ENCODE assay signal across 13 cellular contexts in the genomic region with DNA sequence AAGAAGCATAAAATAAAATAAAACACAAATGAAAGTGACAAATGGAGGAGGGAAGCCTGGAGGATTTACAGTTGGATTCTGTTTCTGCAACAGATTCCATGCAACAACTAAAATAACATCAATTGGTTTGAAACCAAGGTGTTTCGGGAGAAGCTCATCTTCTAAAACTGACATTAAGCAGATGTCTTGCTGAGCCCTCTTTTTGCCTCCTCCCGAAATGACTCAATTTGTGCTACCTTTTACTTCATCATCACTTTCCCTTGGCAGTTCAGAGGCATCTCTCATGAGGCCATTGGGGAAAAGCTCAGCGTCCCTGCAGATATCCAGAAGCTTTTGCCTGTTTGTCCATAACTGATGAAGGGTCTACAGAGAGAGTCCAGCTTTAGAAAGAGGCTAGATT.
DNase-seq lines count a peak whose midpoint lies in the region; ATAC-seq, FAIRE-seq and TF ChIP-seq lines count a peak whose summit lies in the region.
"Had no signal": no experiment of that assay in that cellular context is flagged by ENCODE, and none has a peak within 500 bp of the region (broad histone marks: within the 10 kb centered on the region; RNA-seq: fewer than 3 reads in every experiment).

No MANE protein-coding gene starts in this region.

- no peak for TF ChIP-seq POLR2A in esophagus muscularis mucosa (IDR thresholded peaks at IDR 0.05; ENCODE audit: low read depth)

- DNase-seq in GM19239 (ENCODE audit: insufficient read length, low spot score) (no peak), RWPE2 (ENCODE audit: low spot score) (no peak), esophagus muscularis mucosa (ENCODE audit: extremely low spot score) (no peak), progenitor cell of endocrine pancreas (ENCODE audit: low spot score, unreplicated experiment) (no peak), DMS114 treated with DMSO at 0.1 percent for 48 hours (lab: John Stamatoyannopoulos, UW; ENCODE audit: unreplicated experiment) (no peak), Karpas-422 (no peak), omental fat pad (ENCODE audit: low spot score) (no peak)
- DNase-seq: activated CD8-positive, alpha-beta memory T cell treated with anti-CD3 and anti-CD28 coated beads, Interleukin-2, amount 50 U/mL, for 4 hours; activated naive CD4-positive, alpha-beta T cell treated with anti-CD3 and anti-CD28 coated beads, Interleukin-2, amount 50 U/mL, for 16 hours; DMS79 had no signal

- no peak overlapping the region for H2AFZ ChIP-seq in Karpas-422 (ENCODE audit: low read length)

- H3K9me3 ChIP-seq in RWPE2 (ENCODE audit: severe bottlenecking) (no peaks in the 10 kb centered on the region), esophagus muscularis mucosa (no peaks in the 10 kb centered on the region), Karpas-422 (ENCODE audit: low read length) (no peaks in the 10 kb centered on the region)
- H3K9me3 ChIP-seq: BLaER1, suprapubic skin had no signal

- no peak overlapping the region for H3K9ac ChIP-seq in rectal smooth muscle tissue (ENCODE audit: low read length)
- H3K9ac ChIP-seq in Karpas-422 (ENCODE audit: low read length) = no peak overlapping the region
- H3K9ac ChIP-seq: BLaER1 had no signal

- 48% methylated on average over 3 of the region's 3 CpGs for WGBS in esophagus muscularis mucosa

- peak; percentile 49 for FAIRE-seq in GM19239 (lab: Jason Lieb, UNC)

- H3K9me3 Mint-ChIP-seq in progenitor cell of endocrine pancreas (ENCODE audit: low read depth) = no peaks in the 10 kb centered on the region

- no peaks in the 10 kb centered on the region for H3K79me2 ChIP-seq in Karpas-422 (ENCODE audit: low read length)

- H3K36me3 Mint-ChIP-seq in progenitor cell of endocrine pancreas (ENCODE audit: insufficient read depth) = no peaks in the 10 kb centered on the region

- no peaks in the 10 kb centered on the region for H4K20me1 ChIP-seq in Karpas-422 (ENCODE audit: insufficient read depth, low read depth, low read length)
- H4K20me1 ChIP-seq: BLaER1 had no signal

- TF ChIP-seq CTCF in RWPE2 (IDR thresholded peaks at IDR 0.05; ENCODE audit: poor library complexity, severe bottlenecking) (no peak), esophagus muscularis mucosa (IDR thresholded peaks at IDR 0.05) (no peak), progenitor cell of endocrine pancreas (IDR thresholded peaks at IDR 0.05; ENCODE audit: unreplicated experiment) (no peak), omental fat pad (IDR thresholded peaks at IDR 0.05) (no peak)

- peaks cover 9% of the 10 kb centered on the region for H3K4me1 Mint-ChIP-seq in progenitor cell of endocrine pancreas (ENCODE audit: low read depth)

- intact Hi-C loops in esophagus muscularis mucosa (cut with DNase I) = no loop called here

- peaks cover 65% of the 10 kb centered on the region for H3K27me3 Mint-ChIP-seq in progenitor cell of endocrine pancreas

- no peak overlapping the region for H3K27ac Mint-ChIP-seq in progenitor cell of endocrine pancreas

- no peak for TF ChIP-seq EP300 in esophagus muscularis mucosa (IDR thresholded peaks at IDR 0.05)

- H3K4me3 ChIP-seq in RWPE2 (ENCODE audit: severe bottlenecking) (no peak overlapping the region), esophagus muscularis mucosa (no peak overlapping the region), rectal smooth muscle tissue (ENCODE audit: low read length) (no peak overlapping the region), Karpas-422 (ENCODE audit: low read length) (no peak overlapping the region)
- H3K4me3 ChIP-seq: BLaER1, suprapubic skin had no signal

- no peak overlapping the region for H3K4me2 ChIP-seq in Karpas-422 (ENCODE audit: low read depth, low read length, poor library complexity, severe bottlenecking)
- H3K4me2 ChIP-seq: BLaER1 had no signal

- no peaks in the 10 kb centered on the region for H3K9me2 ChIP-seq in Karpas-422 (replicated peaks; ENCODE audit: insufficient read depth, low read length)

- peak overlapping the region; percentile 5 for H3K27ac ChIP-seq in RWPE2 (ENCODE audit: poor library complexity, severe bottlenecking)
- peak overlapping the region; percentile 74 to 85 (median 75) for H3K27ac ChIP-seq in esophagus muscularis mucosa (replicated peaks in 1 of 4)
- H3K27ac ChIP-seq in rectal smooth muscle tissue (ENCODE audit: low read depth, low read length) = peak overlapping the region; percentile 74
- no peak overlapping the region for H3K27ac ChIP-seq in Karpas-422 (ENCODE audit: low read length)
- H3K27ac ChIP-seq: BLaER1, suprapubic skin had no signal

- H3K4me1 ChIP-seq in RWPE2 (ENCODE audit: insufficient read depth, poor library complexity, severe bottlenecking) (peaks cover 11% of the 10 kb centered on the region), esophagus muscularis mucosa (peaks cover 39 to 78% (median 74%) of the 10 kb centered on the region in 4 donors), rectal smooth muscle tissue (ENCODE audit: control insufficient read depth, insufficient read depth, low read length) (peaks cover 52% of the 10 kb centered on the region), Karpas-422 (ENCODE audit: low read length) (no peaks in the 10 kb centered on the region)

- H3K27me3 ChIP-seq in RWPE2 (ENCODE audit: insufficient read depth, poor library complexity, severe bottlenecking) (no peaks in the 10 kb centered on the region), esophagus muscularis mucosa (no peaks in the 10 kb centered on the region), rectal smooth muscle tissue (ENCODE audit: control insufficient read depth, insufficient read depth, low read length) (no peaks in the 10 kb centered on the region), Karpas-422 (ENCODE audit: low read length) (no peaks in the 10 kb centered on the region)
- H3K27me3 ChIP-seq: BLaER1 had no signal

- H3K36me3 ChIP-seq in RWPE2 (ENCODE audit: low read depth) (no peaks in the 10 kb centered on the region), esophagus muscularis mucosa (no peaks in the 10 kb centered on the region), rectal smooth muscle tissue (ENCODE audit: control insufficient read depth, insufficient read depth, low read length) (no peaks in the 10 kb centered on the region), Karpas-422 (ENCODE audit: insufficient read depth, low read length) (peaks cover 10% of the 10 kb centered on the region)
- H3K36me3 ChIP-seq: BLaER1, suprapubic skin had no signal

- ATAC-seq in RWPE2 (ENCODE audit: low read depth) = no peak
- no peak for ATAC-seq in omental fat pad (ENCODE audit: low FRiP score)

- no peak overlapping the region for H3K4me3 Mint-ChIP-seq in progenitor cell of endocrine pancreas (ENCODE audit: low read depth)
